ENCODE assay signal across 8 cellular contexts in the genomic region with DNA sequence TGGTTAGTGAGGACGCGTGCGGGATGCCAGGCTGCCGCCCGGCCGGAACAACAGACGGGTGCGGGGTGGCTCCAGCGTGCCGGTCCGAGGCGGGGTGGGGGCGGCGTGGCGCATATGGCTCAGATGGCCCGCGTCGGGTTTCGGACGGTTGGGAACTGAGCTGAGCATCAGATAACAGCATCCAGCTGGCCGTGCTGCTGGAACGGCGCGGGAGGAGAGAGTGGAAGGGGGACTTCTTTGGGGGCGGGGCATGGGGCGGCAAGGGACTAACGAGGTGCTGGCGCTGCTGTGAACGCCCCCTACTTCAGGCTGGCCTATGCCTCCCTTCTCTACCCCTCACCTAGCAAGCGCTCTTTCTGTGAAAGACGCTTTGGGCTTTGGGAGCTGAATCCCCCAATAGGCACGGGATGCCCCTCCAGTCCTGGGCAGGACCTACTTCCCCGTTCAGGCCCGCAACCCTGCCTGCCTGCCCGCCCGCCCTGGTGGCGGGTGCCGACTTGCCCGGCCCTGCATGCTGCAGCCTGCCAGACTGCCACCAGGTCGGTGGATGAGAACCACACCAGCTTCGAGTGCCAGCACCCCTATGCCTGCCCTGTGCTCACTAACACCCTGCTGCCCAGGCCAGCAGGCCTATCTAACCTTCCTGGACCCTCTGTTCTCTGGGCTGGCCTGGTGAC. TPM values are rescaled to one million over a fixed set of nuclear protein-coding genes. Genes with fewer than 3 reads are reported as not detected.
A peak's percentile ranks its signal among the peaks of the same experiment; 100 is the strongest.
DNase-seq lines count a peak whose midpoint lies in the region; FAIRE-seq and TF ChIP-seq lines count a peak whose summit lies in the region.

No MANE protein-coding gene starts in this region.

- peaks cover 15% of the 10 kb centered on the region for H3K4me1 Mint-ChIP-seq in T-helper 1 cell treated with Interleukin-12 subunit alpha and Interleukin-12 subunit beta and Interleukin-4 antibody, amounts not matched to agents 30 μg/mL and 1 μg/mL, for 36 hours (ENCODE audit: low read depth)

- H3K9me3 Mint-ChIP-seq in T-helper 1 cell treated with Interleukin-12 subunit alpha and Interleukin-12 subunit beta and Interleukin-4 antibody, amounts not matched to agents 30 μg/mL and 1 μg/mL, for 36 hours = no peaks in the 10 kb centered on the region

- H3K36me3 ChIP-seq in bronchial epithelial cell (ENCODE audit: control insufficient read depth, insufficient read depth, low read length) = peaks cover 5% of the 10 kb centered on the region

- no peak for TF ChIP-seq CTCF in HL-60 (IDR thresholded peaks at IDR 0.05; ENCODE audit: insufficient read depth, low read length)
- TF ChIP-seq CTCF in bronchial epithelial cell (IDR thresholded peaks at IDR 0.05; ENCODE audit: insufficient read depth, low read length, severe bottlenecking) = no peak

- peak; percentile 20 for DNase-seq in activated T-cell treated with anti-CD3 and anti-CD28 coated beads for 24 hours (ENCODE audit: low read depth)
- DNase-seq in activated T-cell treated with anti-CD3 and anti-CD28 coated beads for 4 hours = no peak
- DNase-seq in HL-60 (ENCODE audit: low read depth in 1 of 2, low spot score in 1 of 2) = peak; percentile 56 to 59
- DNase-seq in bronchial epithelial cell (ENCODE audit: low read depth) = peak; percentile 86
- peak; percentile 90 for DNase-seq in left kidney (ENCODE audit: low read depth, low spot score)
- peak; percentile 38 to 62 (median 60) for DNase-seq in stimulated activated naive CD4-positive, alpha-beta T cell (lab: John Stamatoyannopoulos, UW)
- no peak for DNase-seq in NCI-H187 treated with DMSO at 0.1 percent for 48 hours (lab: John Stamatoyannopoulos, UW)

- peak overlapping the region; percentile 59 for H3K27ac Mint-ChIP-seq in T-helper 1 cell treated with Interleukin-12 subunit alpha and Interleukin-12 subunit beta and Interleukin-4 antibody, amounts not matched to agents 30 μg/mL and 1 μg/mL, for 36 hours

- H3K27me3 Mint-ChIP-seq in T-helper 1 cell treated with Interleukin-12 subunit alpha and Interleukin-12 subunit beta and Interleukin-4 antibody, amounts not matched to agents 30 μg/mL and 1 μg/mL, for 36 hours (ENCODE audit: low read depth) = peaks cover 21% of the 10 kb centered on the region

- H3K4me3 Mint-ChIP-seq in T-helper 1 cell treated with Interleukin-12 subunit alpha and Interleukin-12 subunit beta and Interleukin-4 antibody, amounts not matched to agents 30 μg/mL and 1 μg/mL, for 36 hours = peak overlapping the region; percentile 56

- H3K36me3 Mint-ChIP-seq in T-helper 1 cell treated with Interleukin-12 subunit alpha and Interleukin-12 subunit beta and Interleukin-4 antibody, amounts not matched to agents 30 μg/mL and 1 μg/mL, for 36 hours (ENCODE audit: low read depth) = peaks cover 10% of the 10 kb centered on the region

- FAIRE-seq in bronchial epithelial cell (lab: Jason Lieb, UNC) = no peak

- peak overlapping the region; percentile 89 for H3K27ac ChIP-seq in HL-60 (replicated peaks)

- H3K4me3 ChIP-seq in HL-60 (replicated peaks; ENCODE audit: insufficient read depth, low read length) = peak overlapping the region; percentile 94
- H3K4me3 ChIP-seq in bronchial epithelial cell (ENCODE audit: low read depth, low read length) = peak overlapping the region; percentile 80

- H3K27me3 ChIP-seq in HL-60 (ENCODE audit: insufficient read depth, poor library complexity, severe bottlenecking) (no peaks in the 10 kb centered on the region), bronchial epithelial cell (ENCODE audit: control insufficient read depth, insufficient read depth, low read length) (no peaks in the 10 kb centered on the region)

RNA-seq across cellular contexts. Expression of gene INKA1, which starts 0.5 kb away (rescaled TPM):
- total RNA-seq in bronchial epithelial cell = 19.5 and 21.6 TPM in 2 replicates

RNA-seq across cellular contexts. Expression of gene CDHR4, which starts 3.9 kb away (rescaled TPM):
- not detected in 2 replicates for total RNA-seq in bronchial epithelial cell

RNA-seq across cellular contexts. Expression of gene UBA7, which starts 10.2 kb away (rescaled TPM):
- total RNA-seq in bronchial epithelial cell = 0.53 and 0.64 TPM in 2 replicates

RNA-seq across cellular contexts. Expression of gene IP6K1, which starts 17.3 kb away (rescaled TPM):
- total RNA-seq in bronchial epithelial cell = 20.3 and 27.1 TPM in 2 replicates

RNA-seq across cellular contexts. Expression of gene TRAIP, which starts 52.8 kb away (rescaled TPM):
- total RNA-seq in bronchial epithelial cell = 0.79 and 1.2 TPM in 2 replicates

Comparison
In these comparisons a context has a peak if more than half of its experiments do, and no peak if none do; other contexts are left out.
1. DNase-seq: peak in activated T-cell treated with anti-CD3 and anti-CD28 coated beads for 24 hours (single experiment), HL-60 (2 of 2), bronchial epithelial cell (single experiment), left kidney (single experiment) and stimulated activated naive CD4-positive, alpha-beta T cell (6 of 6); none in activated T-cell treated with anti-CD3 and anti-CD28 coated beads for 4 hours (single experiment) and NCI-H187 treated with DMSO at 0.1 percent for 48 hours (single experiment).